Comparison of ENCODE assay signal across 8 cellular contexts in the genomic region with DNA sequence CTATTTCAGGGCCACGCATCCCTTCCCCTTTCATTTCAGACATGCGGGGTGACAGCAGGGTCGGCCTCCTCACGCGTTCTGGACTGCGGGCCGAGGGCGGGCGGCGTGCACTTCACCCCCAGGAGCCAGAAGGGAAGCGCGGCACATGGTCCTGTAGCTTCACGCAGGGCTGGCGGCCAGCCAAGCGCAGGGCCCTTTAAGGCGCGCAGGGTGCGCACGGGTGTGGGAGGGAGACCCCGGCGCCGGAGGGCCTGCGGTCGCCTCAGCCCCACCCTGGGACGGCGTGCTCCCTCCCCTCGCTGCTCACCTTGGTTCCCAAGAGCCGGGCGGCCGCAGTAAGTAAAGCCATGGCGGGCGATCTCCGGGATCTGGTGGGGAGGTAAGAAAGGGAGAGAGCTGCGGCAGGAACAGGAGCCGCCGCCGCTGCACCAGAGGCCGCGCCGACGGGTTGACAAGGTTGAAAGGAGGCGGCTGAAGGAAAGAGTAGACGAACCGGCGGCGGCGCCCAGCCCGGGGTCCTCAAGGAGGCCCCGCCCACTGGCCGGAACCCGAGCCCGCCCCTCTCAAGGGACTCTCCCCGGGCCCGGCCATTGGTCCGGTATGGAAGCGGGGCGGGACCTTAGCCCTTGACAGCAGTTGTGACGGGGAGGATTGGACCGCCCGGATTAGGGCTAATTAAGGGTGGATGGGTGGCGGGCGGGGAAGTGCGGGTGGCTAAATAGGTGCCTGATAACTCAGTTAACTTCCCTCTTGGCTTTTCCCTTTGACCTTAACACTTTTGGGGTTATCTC. TPM values are rescaled to one million over a fixed set of nuclear protein-coding genes. Genes with fewer than 3 reads are reported as not detected.
DNase-seq lines count a peak whose midpoint lies in the region; ATAC-seq, FAIRE-seq and TF ChIP-seq lines count a peak whose summit lies in the region.

A gene (minus strand): TSS at position 478 of the 791 bp plus-strand sequence. CDS start 129 bp downstream, at position 349.

- H3K9me3 ChIP-seq in body of pancreas (no peaks in the 10 kb centered on the region), sigmoid colon (no peaks in the 10 kb centered on the region)

- H3K4me3 ChIP-seq in body of pancreas (peak within 1 kb of the TSS; percentile 83 to 94), sigmoid colon (peak within 1 kb of the TSS; percentile 67 to 95 (median 91))

- no peaks in the 10 kb centered on the region for H3K27me3 ChIP-seq in body of pancreas
- H3K27me3 ChIP-seq in sigmoid colon: no peaks in the 10 kb centered on the region

- TF ChIP-seq POLR2A in body of pancreas (IDR thresholded peaks at IDR 0.05): peak; percentile 77 to 91 (median 91)
- peak; percentile 49 to 82 for TF ChIP-seq POLR2A in sigmoid colon (IDR thresholded peaks at IDR 0.05)

- no peak for TF ChIP-seq EP300 in sigmoid colon (IDR thresholded peaks at IDR 0.05)

- 0% methylated on average over 29 to 63 of the region's 63 CpGs for WGBS in body of pancreas, 2 donors
- WGBS in sigmoid colon, 2 donors: 0 to 1% methylated on average over 63 of the region's 63 CpGs

- intact Hi-C loops in body of pancreas (cut with DNase I): no loop called here
- intact Hi-C loops in sigmoid colon (cut with DNase I): loop anchor here (2.0 kb wide), 2 partner anchors 33 to 41 kb away; a partner anchor contains a TSS

- H3K27ac ChIP-seq in 22Rv1 (peak within 1 kb of the TSS; percentile 98), body of pancreas (peak within 1 kb of the TSS; percentile 93 to 97 (median 94)), sigmoid colon (peak within 1 kb of the TSS; percentile 91 to 98 (median 95))

- H3K36me3 ChIP-seq in body of pancreas (replicated peaks in 1 of 2; ENCODE audit: insufficient read depth in 1 of 2, low read depth in 2 of 2) (no peaks in the 10 kb centered on the region), sigmoid colon (peaks cover 0 to 15% (median 2%) of the 10 kb centered on the region in 4 donors)

- ATAC-seq in GM18520 (IDR thresholded peaks at IDR 0.05; ENCODE audit: unreplicated experiment) (peak; percentile 92), HG03064 (IDR thresholded peaks at IDR 0.05; ENCODE audit: low read depth, unreplicated experiment) (peak; percentile 87), body of pancreas (peak; percentile 97)

- DNase-seq in NCI-H2107 treated with DMSO at 0.1 percent for 48 hours (lab: John Stamatoyannopoulos, UW; ENCODE audit: unreplicated experiment) (peak; percentile 89), body of pancreas (peak; percentile 99 to 100 (median 99)), iPS DF 19.7 (ENCODE audit: low read depth, low spot score) (peak; percentile 90), sigmoid colon (peak; percentile 100)

- no peak for TF ChIP-seq CTCF in 22Rv1 (IDR thresholded peaks at IDR 0.05)
- TF ChIP-seq CTCF in body of pancreas (IDR thresholded peaks at IDR 0.05): no peak
- TF ChIP-seq CTCF in sigmoid colon (IDR thresholded peaks at IDR 0.05): no peak

- H3K4me1 ChIP-seq in body of pancreas: peaks cover 37% of the 10 kb centered on the region
- H3K4me1 ChIP-seq in sigmoid colon: peaks cover 0 to 68% (median 46%) of the 10 kb centered on the region in 4 donors

- FAIRE-seq in TTC549 (lab: Jason Lieb, UNC): peak; percentile 78

RNA-seq across cellular contexts. Expression of the gene that starts here (rescaled TPM):
- total RNA-seq in body of pancreas: 10 to 100 TPM; 66.2 to 88.0 TPM
- 100 to 1,000 TPM in 2 of 4 donors, 10 to 100 TPM in 2; 75.9 to 130 (median 99.6) TPM for total RNA-seq in sigmoid colon
- polyA plus RNA-seq in sigmoid colon: 100 to 1,000 TPM; 102 to 151 (median 139) TPM

Comparison
In these comparisons a context has a peak if more than half of its experiments do, and no peak if none do; other contexts are left out.
1. Peak in every context shown above with its lines: DNase-seq, ATAC-seq, H3K4me3 ChIP-seq and H3K27ac ChIP-seq.